In the genomic region with DNA sequence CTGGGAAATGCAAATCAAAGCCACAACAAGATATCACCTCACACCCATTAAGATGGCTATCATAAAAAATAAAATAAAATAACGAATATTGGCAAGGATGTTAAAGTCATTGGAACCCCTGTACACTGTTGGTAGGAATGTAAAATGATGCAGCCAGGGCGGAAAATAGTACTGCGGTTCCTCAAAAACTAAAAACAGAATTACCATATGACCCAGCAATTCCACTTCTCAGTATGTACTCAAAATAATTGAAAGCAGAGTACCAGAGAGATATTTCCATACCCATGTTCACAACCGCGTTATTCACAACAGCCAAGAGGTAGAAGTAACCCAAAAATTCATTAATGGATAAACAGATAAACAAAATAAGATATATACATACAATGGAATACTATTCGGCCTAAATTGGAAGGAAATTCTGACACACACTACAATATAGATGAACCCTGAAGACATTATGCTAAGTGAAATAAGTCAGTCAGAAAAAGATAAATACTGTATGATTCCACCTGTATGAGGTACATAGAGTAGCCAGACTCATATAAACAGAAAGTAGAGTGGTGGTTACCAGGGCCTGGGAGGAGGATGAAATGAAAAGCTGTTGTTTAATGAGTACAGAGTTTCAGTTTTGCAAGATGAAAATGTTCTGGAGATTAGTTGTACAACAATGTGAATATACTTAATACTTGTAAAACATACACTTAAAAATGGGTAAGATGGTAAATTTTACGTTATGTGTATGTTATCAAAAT, we compare ENCODE assay signal across 1 cellular context.
TF ChIP-seq lines count a peak whose summit lies in the region.

No MANE protein-coding gene starts in this region.

TF ChIP-seq in SK-N-SH treated with all-trans-retinoic acid at 6 μM for 48 hours, 23 proteins besides CTCF, POLR2A, EP300 and RAD21:
- TF ChIP-seq CSDC2 (CRISPR knock-in tag; IDR thresholded peaks at IDR 0.05) (no peak), RARB (CRISPR knock-in tag; IDR thresholded peaks at IDR 0.05) (no peak), SNAI2 (CRISPR knock-in tag; IDR thresholded peaks at IDR 0.05) (no peak), TOX (CRISPR knock-in tag; IDR thresholded peaks at IDR 0.05; ENCODE audit: borderline replicate concordance) (no peak), ISL1 (CRISPR knock-in tag; IDR thresholded peaks at IDR 0.05) (no peak), PPARA (CRISPR knock-in tag; IDR thresholded peaks at IDR 0.05; ENCODE audit: borderline replicate concordance) (no peak), CSRNP3 (CRISPR knock-in tag; IDR thresholded peaks at IDR 0.05) (no peak), ZNF70 (CRISPR knock-in tag; IDR thresholded peaks at IDR 0.05) (no peak), ZFP30 (CRISPR knock-in tag; IDR thresholded peaks at IDR 0.05) (no peak), OSR1 (CRISPR knock-in tag; IDR thresholded peaks at IDR 0.05) (no peak), ZFP3 (CRISPR knock-in tag; IDR thresholded peaks at IDR 0.05) (no peak), TSHZ2 (CRISPR knock-in tag; IDR thresholded peaks at IDR 0.05) (no peak), BACH2 (CRISPR knock-in tag; IDR thresholded peaks at IDR 0.05; ENCODE audit: borderline replicate concordance) (no peak), ZNF565 (CRISPR knock-in tag; conservative IDR thresholded peaks at IDR 0.05; ENCODE audit: low read depth) (no peak), ARNTL (CRISPR knock-in tag; IDR thresholded peaks at IDR 0.05; ENCODE audit: borderline replicate concordance, low read depth) (no peak), GLIS3 (CRISPR knock-in tag; IDR thresholded peaks at IDR 0.05) (no peak)
- TF ChIP-seq, protein P1, sequence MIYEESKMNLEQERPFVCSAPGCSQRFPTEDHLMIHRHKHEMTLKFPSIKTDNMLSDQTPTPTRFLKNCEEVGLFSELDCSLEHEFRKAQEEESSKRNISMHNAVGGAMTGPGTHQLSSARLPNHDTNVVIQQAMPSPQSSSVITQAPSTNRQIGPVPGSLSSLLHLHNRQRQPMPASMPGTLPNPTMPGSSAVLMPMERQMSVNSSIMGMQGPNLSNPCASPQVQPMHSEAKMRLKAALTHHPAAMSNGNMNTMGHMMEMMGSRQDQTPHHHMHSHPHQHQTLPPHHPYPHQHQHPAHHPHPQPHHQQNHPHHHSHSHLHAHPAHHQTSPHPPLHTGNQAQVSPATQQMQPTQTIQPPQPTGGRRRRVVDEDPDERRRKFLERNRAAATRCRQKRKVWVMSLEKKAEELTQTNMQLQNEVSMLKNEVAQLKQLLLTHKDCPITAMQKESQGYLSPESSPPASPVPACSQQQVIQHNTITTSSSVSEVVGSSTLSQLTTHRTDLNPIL (CRISPR knock-in tag; IDR thresholded peaks at IDR 0.05; ENCODE audit: low read depth): no peak
- TF ChIP-seq, protein P2, sequence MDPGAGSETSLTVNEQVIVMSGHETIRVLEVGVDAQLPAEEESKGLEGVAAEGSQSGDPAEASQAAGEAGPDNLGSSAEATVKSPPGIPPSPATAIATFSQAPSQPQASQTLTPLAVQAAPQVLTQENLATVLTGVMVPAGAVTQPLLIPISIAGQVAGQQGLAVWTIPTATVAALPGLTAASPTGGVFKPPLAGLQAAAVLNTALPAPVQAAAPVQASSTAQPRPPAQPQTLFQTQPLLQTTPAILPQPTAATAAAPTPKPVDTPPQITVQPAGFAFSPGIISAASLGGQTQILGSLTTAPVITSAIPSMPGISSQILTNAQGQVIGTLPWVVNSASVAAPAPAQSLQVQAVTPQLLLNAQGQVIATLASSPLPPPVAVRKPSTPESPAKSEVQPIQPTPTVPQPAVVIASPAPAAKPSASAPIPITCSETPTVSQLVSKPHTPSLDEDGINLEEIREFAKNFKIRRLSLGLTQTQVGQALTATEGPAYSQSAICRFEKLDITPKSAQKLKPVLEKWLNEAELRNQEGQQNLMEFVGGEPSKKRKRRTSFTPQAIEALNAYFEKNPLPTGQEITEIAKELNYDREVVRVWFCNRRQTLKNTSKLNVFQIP (CRISPR knock-in tag; IDR thresholded peaks at IDR 0.05; ENCODE audit: borderline replicate concordance, low read depth): no peak
